8 cellular contexts compared by ENCODE assay signal in the genomic region with DNA sequence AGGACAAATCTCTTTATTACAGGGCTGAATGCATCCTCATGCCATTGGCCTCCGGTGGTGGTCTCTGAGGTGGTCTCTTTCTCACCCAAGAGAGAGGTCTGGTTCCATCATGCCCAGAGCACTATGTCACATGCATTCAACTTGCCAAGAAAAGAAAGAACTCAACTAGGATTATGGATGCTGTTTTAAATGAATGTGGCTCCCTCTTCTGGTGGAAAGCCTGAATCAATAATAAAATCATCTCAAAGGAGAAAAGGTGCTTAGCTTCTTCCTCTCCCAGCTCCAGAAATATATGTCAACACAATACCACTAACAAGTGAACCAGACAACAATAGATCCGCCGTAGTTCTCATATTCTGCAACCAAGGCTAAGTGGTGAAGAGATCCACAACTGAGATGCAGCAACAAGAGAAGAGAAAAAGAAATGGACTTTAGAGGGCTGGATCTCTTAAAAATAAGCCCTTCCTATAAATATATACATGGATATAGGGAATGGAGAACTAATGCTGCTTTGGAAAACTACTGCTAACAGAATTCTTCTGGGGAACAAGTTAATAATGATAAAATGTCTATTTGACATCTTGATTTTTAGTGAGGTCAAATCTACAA.
DNase-seq lines count a peak whose midpoint lies in the region; TF ChIP-seq lines count a peak whose summit lies in the region.

No MANE protein-coding gene starts in this region.

- peak; percentile 1 to 66 (median 60) for DNase-seq in NCI-H1417 (lab: John Stamatoyannopoulos, UW)
- no peak for DNase-seq in NCI-H1417 treated with DMSO at 0.1 percent for 48 hours (lab: John Stamatoyannopoulos, UW)
- peak; percentile 54 for DNase-seq in OCI-LY7 (ENCODE audit: low spot score)
- peak; percentile 68 for DNase-seq in epithelial cell of esophagus (ENCODE audit: low read depth)
- peak; percentile 71 for DNase-seq in neuronal stem cell (ENCODE audit: low spot score)
- no peak for DNase-seq in activated CD4-positive, alpha-beta memory T cell treated with anti-CD3 and anti-CD28 coated beads, Interleukin-2, amount 10 ng/mL, durations not matched to agents 7 days and 5 days
- DNase-seq in OCI-M2 (lab: John Stamatoyannopoulos, UW; ENCODE audit: unreplicated experiment), result no peak

- H3K36me3 Mint-ChIP-seq in activated CD4-positive, alpha-beta memory T cell treated with anti-CD3 and anti-CD28 coated beads, Interleukin-2, amount 10 ng/mL, durations not matched to agents 7 days and 5 days (ENCODE audit: low read depth), result no peaks in the 10 kb centered on the region

- no peak overlapping the region for H3K4ac ChIP-seq in neuronal stem cell (ENCODE audit: low read length)

- H2BK120ac ChIP-seq in neuronal stem cell (ENCODE audit: low read depth, low read length), result no peak overlapping the region

- H3K27ac ChIP-seq in KMS-11, result no peak overlapping the region
- no peak overlapping the region for H3K27ac ChIP-seq in OCI-LY7 (ENCODE audit: low read depth, low read length, poor library complexity, severe bottlenecking)
- no peak overlapping the region for H3K27ac ChIP-seq in neuronal stem cell (replicated peaks; ENCODE audit: low read length)

- no peak overlapping the region for H4K8ac ChIP-seq in neuronal stem cell (ENCODE audit: low read depth, low read length)

- peak; percentile 63 for TF ChIP-seq CTCF in KMS-11 (conservative IDR thresholded peaks at IDR 0.05; ENCODE audit: low read depth, low read length)
- TF ChIP-seq CTCF in OCI-LY7 (conservative IDR thresholded peaks at IDR 0.05; ENCODE audit: low read length), result peak; percentile 87
- TF ChIP-seq CTCF in epithelial cell of esophagus (IDR thresholded peaks at IDR 0.05; ENCODE audit: insufficient read depth, low read depth, low read length, missing control alignments), result peak; percentile 60

- H2BK15ac ChIP-seq in neuronal stem cell (ENCODE audit: low read length), result no peak overlapping the region

- H3K4me1 Mint-ChIP-seq in activated CD4-positive, alpha-beta memory T cell treated with anti-CD3 and anti-CD28 coated beads, Interleukin-2, amount 10 ng/mL, durations not matched to agents 7 days and 5 days, result no peaks in the 10 kb centered on the region

- H3K36me3 ChIP-seq in KMS-11 (ENCODE audit: insufficient read depth) (no peaks in the 10 kb centered on the region), OCI-LY7 (ENCODE audit: insufficient read depth, low read length) (no peaks in the 10 kb centered on the region), neuronal stem cell (replicated peaks in 1 of 2; ENCODE audit: control insufficient read depth in 2 of 2, insufficient read depth in 2 of 2, low read length in 2 of 2) (no peaks in the 10 kb centered on the region)

- H3K27me3 ChIP-seq in KMS-11 (ENCODE audit: insufficient read depth, low read depth) (no peaks in the 10 kb centered on the region), neuronal stem cell (ENCODE audit: control insufficient read depth in 3 of 3, insufficient read depth in 3 of 3, low read depth in 1 of 3, low read length in 3 of 3) (no peaks in the 10 kb centered on the region)

- H3K4me1 ChIP-seq in KMS-11 (ENCODE audit: low read depth, poor library complexity, severe bottlenecking) (no peaks in the 10 kb centered on the region), OCI-LY7 (ENCODE audit: insufficient read depth, low read length, poor library complexity, severe bottlenecking) (no peaks in the 10 kb centered on the region), neuronal stem cell (ENCODE audit: control insufficient read depth in 2 of 2, insufficient read depth in 1 of 2, low read depth in 1 of 2, low read length in 2 of 2) (no peaks in the 10 kb centered on the region)

- H3K9me2 ChIP-seq in OCI-LY7 (ENCODE audit: insufficient read depth, low read length), result no peaks in the 10 kb centered on the region

- no peak overlapping the region for H3K9ac ChIP-seq in KMS-11
- H3K9ac ChIP-seq in neuronal stem cell (ENCODE audit: low read depth, low read length, poor library complexity), result no peak overlapping the region

- no peaks in the 10 kb centered on the region for H3K79me1 ChIP-seq in neuronal stem cell (ENCODE audit: low read depth, low read length)

- no peak overlapping the region for H2AK5ac ChIP-seq in neuronal stem cell (ENCODE audit: low read depth, low read length)

- no peak overlapping the region for H3K18ac ChIP-seq in neuronal stem cell (ENCODE audit: low read length)

- no peaks in the 10 kb centered on the region for H3K9me3 Mint-ChIP-seq in activated CD4-positive, alpha-beta memory T cell treated with anti-CD3 and anti-CD28 coated beads, Interleukin-2, amount 10 ng/mL, durations not matched to agents 7 days and 5 days

- no peak overlapping the region for H3K4me2 ChIP-seq in KMS-11
- H3K4me2 ChIP-seq in OCI-LY7 (ENCODE audit: low read length), result no peak overlapping the region
- H3K4me2 ChIP-seq in neuronal stem cell (ENCODE audit: insufficient read depth, low read length, poor library complexity, severe bottlenecking), result no peak overlapping the region

- no peaks in the 10 kb centered on the region for H3K9me3 ChIP-seq in OCI-LY7 (ENCODE audit: low read length)
- H3K9me3 ChIP-seq in neuronal stem cell (replicated peaks in 1 of 2; ENCODE audit: control insufficient read depth in 2 of 2, insufficient read depth in 1 of 2, low read depth in 1 of 2, low read length in 2 of 2), result no peaks in the 10 kb centered on the region

- H4K20me1 ChIP-seq in KMS-11 (ENCODE audit: insufficient read depth) (no peaks in the 10 kb centered on the region), OCI-LY7 (ENCODE audit: insufficient read depth, low read length) (no peaks in the 10 kb centered on the region)

- no peak overlapping the region for H3K4me3 Mint-ChIP-seq in activated CD4-positive, alpha-beta memory T cell treated with anti-CD3 and anti-CD28 coated beads, Interleukin-2, amount 10 ng/mL, durations not matched to agents 7 days and 5 days

- H2AFZ ChIP-seq in KMS-11 (ENCODE audit: low read depth) (no peak overlapping the region), OCI-LY7 (ENCODE audit: low read length) (no peak overlapping the region), neuronal stem cell (ENCODE audit: low read length) (no peak overlapping the region)

- no peak overlapping the region for H2BK5ac ChIP-seq in neuronal stem cell (ENCODE audit: low read length)

- H4K91ac ChIP-seq in neuronal stem cell (ENCODE audit: low read depth, low read length, poor library complexity), result no peak overlapping the region

- H3K14ac ChIP-seq in neuronal stem cell (ENCODE audit: low read length), result no peak overlapping the region

- no peak overlapping the region for H3K4me3 ChIP-seq in KMS-11 (IDR thresholded peaks at IDR 0.05; ENCODE audit: insufficient read depth, low read depth, low read length)
- H3K4me3 ChIP-seq in OCI-LY7 (ENCODE audit: low read depth, low read length, poor library complexity, severe bottlenecking), result no peak overlapping the region
- no peak overlapping the region for H3K4me3 ChIP-seq in epithelial cell of esophagus (ENCODE audit: low read length)
- H3K4me3 ChIP-seq in neuronal stem cell (ENCODE audit: low read length in 2 of 2), result no peak overlapping the region

- no peaks in the 10 kb centered on the region for H3K27me3 Mint-ChIP-seq in activated CD4-positive, alpha-beta memory T cell treated with anti-CD3 and anti-CD28 coated beads, Interleukin-2, amount 10 ng/mL, durations not matched to agents 7 days and 5 days

- intact Hi-C loops in OCI-LY7 (cut with micrococcal nuclease; ENCODE audit: unreplicated experiment), result loop anchor here (1.0 to 10.0 kb wide), 3 partner anchors 457 to 903 kb away; no protein-coding TSS in a partner anchor

- no peak overlapping the region for H3K23ac ChIP-seq in neuronal stem cell (ENCODE audit: low read depth, low read length, poor library complexity)

- BruUV-seq in OCI-LY7 (replicated peaks; lab: Mats Ljungman, UMichigan), result no TSS peak

- CTCF ChIA-PET in OCI-LY7 (lab: Charles Lee; ENCODE audit: unreplicated experiment), result no interaction called here
- CTCF ChIA-PET in activated CD4-positive, alpha-beta memory T cell treated with anti-CD3 and anti-CD28 coated beads, Interleukin-2, amount 10 ng/mL, durations not matched to agents 7 days and 5 days (lab: Charles Lee), result interaction anchor here (1.0 kb wide), 1 partner anchor 624 kb away, joined by 7 read pairs; no protein-coding TSS in a partner anchor

- no CpG with 5 or more reads among the region's 3 CpGs for WGBS in neuronal stem cell (ENCODE audit: extremely low coverage in 2 of 2, insufficient read length in 2 of 2, insufficient replicate concordance in 1 of 2), 2 donors

- H3K27ac Mint-ChIP-seq in activated CD4-positive, alpha-beta memory T cell treated with anti-CD3 and anti-CD28 coated beads, Interleukin-2, amount 10 ng/mL, durations not matched to agents 7 days and 5 days, result no peak overlapping the region

- H2BK12ac ChIP-seq in neuronal stem cell (ENCODE audit: low read length), result no peak overlapping the region

- POLR2A ChIA-PET in OCI-LY7 (lab: Charles Lee), result no interaction called here
- POLR2A ChIA-PET in activated CD4-positive, alpha-beta memory T cell treated with anti-CD3 and anti-CD28 coated beads, Interleukin-2, amount 10 ng/mL, durations not matched to agents 7 days and 5 days (lab: Charles Lee), result no interaction called here

- no peaks in the 10 kb centered on the region for H3K79me2 ChIP-seq in KMS-11 (ENCODE audit: insufficient read depth, low read depth)
- H3K79me2 ChIP-seq in OCI-LY7 (ENCODE audit: insufficient read depth, low read depth, low read length), result no peaks in the 10 kb centered on the region

Comparison
In these comparisons a context has a peak if more than half of its experiments do, and no peak if none do; other contexts are left out.
1. DNase-seq: peak in NCI-H1417 (3 of 3), OCI-LY7 (single experiment), epithelial cell of esophagus (single experiment) and neuronal stem cell (single experiment); none in NCI-H1417 treated with DMSO at 0.1 percent for 48 hours (single experiment), activated CD4-positive, alpha-beta memory T cell treated with anti-CD3 and anti-CD28 coated beads, Interleukin-2, amount 10 ng/mL, durations not matched to agents 7 days and 5 days (single experiment) and OCI-M2 (single experiment).
2. Peak in every context shown above with its lines, with median percentiles within 50 percentile points of each other: CTCF ChIP-seq.